13 cellular contexts compared by ENCODE assay signal in the genomic region with DNA sequence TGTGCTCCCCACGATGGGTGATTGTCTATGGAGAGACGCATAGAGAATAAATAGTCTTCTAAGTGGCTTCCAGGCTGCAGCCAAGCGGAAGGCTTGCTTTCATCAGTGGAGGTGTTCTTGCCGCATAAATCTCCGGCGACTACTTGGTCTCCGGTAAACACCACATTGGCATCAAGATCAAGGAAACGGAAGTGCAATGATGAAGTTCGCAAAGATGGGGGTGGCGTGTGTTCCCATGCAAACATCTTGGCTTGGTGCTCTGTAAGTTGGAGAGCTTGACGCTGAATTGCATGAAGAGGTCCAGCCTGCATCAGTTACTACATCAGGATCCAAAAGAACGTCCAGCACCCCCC.
DNase-seq lines count a peak whose midpoint lies in the region; ATAC-seq and TF ChIP-seq lines count a peak whose summit lies in the region.
"Had no signal": no experiment of that assay in that cellular context is flagged by ENCODE, and none has a peak within 500 bp of the region (broad histone marks: within the 10 kb centered on the region; RNA-seq: fewer than 3 reads in every experiment).

No MANE protein-coding gene starts in this region.

- no peaks in the 10 kb centered on the region for H3K9me3 Mint-ChIP-seq in T-cell
- no peaks in the 10 kb centered on the region for H3K9me3 Mint-ChIP-seq in naive thymus-derived CD8-positive, alpha-beta T cell

- DNase-seq in AG04450 (ENCODE audit: low read depth, low spot score): no peak
- DNase-seq in T-cell: peak in 15 of 34 experiments; percentile 3 to 52 (median 14)
- DNase-seq in dermis blood vessel endothelial cell: peak; percentile 58
- peak in 4 of 10 donors; percentile 5 to 46 (median 20) for DNase-seq in naive thymus-derived CD8-positive, alpha-beta T cell
- DNase-seq in COLO829 (ENCODE audit: low spot score): no peak
- no peak for DNase-seq in A673 (ENCODE audit: low spot score)
- no peak for DNase-seq in NCI-H526 treated with DMSO at 0.1 percent for 48 hours (lab: John Stamatoyannopoulos, UW)
- DNase-seq: GDM1; kidney; NCI-H1417 treated with DMSO at 0.1 percent for 48 hours; stimulated activated CD4-positive, alpha-beta T cell treated with anti-CD3 and anti-CD28 coated beads, Interleukin-4, amount 100 ng/mL, for 4 hours had no signal

- peak overlapping the region in 2 of 3 donors; percentile 15 to 53 for H3K4me3 Mint-ChIP-seq in T-cell
- H3K4me3 Mint-ChIP-seq in naive thymus-derived CD8-positive, alpha-beta T cell: peak overlapping the region; percentile 8 to 63 (median 42)

- H3K36me3 ChIP-seq in A673 (ENCODE audit: insufficient read depth, low read length, poor library complexity, severe bottlenecking): no peaks in the 10 kb centered on the region

- POLR2A ChIA-PET in AG04450 (lab: Yijun Ruan, JAX) (interaction anchor here (0.6 to 1.5 kb wide), 4 partner anchors 9 to 220 kb away, joined by 3 to 9 read pairs (median 5); a partner anchor contains a TSS), T-cell (lab: Charles Lee) (no interaction called here), A673 (lab: Charles Lee; ENCODE audit: low non-redundant PET) (interaction anchor here (0.6 kb wide), 1 partner anchor 433 kb away, joined by 6 read pairs; no protein-coding TSS in a partner anchor)
- POLR2A ChIA-PET in naive thymus-derived CD8-positive, alpha-beta T cell (lab: Charles Lee): interaction anchor here (1.3 to 3.4 kb wide), 3 partner anchors 10 to 26 kb away, joined by 3 to 30 read pairs (median 8); no protein-coding TSS in a partner anchor

- no TSS peak for BruUV-seq in A673 (replicated peaks; lab: Mats Ljungman, UMichigan)

- intact Hi-C loops in A673 (cut with micrococcal nuclease; ENCODE audit: unreplicated experiment): no loop called here

- H3K9me3 ChIP-seq in AG04450 (ENCODE audit: control insufficient read depth, insufficient read depth, low read length) (no peaks in the 10 kb centered on the region), A673 (ENCODE audit: low read depth, low read length, poor library complexity, severe bottlenecking) (no peaks in the 10 kb centered on the region)
- H3K9me3 ChIP-seq: testis had no signal

- H3K4me3 ChIP-seq in AG04450 (ENCODE audit: low read depth, low read length) (no peak overlapping the region), A673 (ENCODE audit: low read depth, low read length, poor library complexity, severe bottlenecking) (no peak overlapping the region)
- H3K4me3 ChIP-seq: testis had no signal

- ATAC-seq in T-cell (replicated peaks in 1 of 4) (peak; percentile 56 to 72 (median 68)), HG03521 (IDR thresholded peaks at IDR 0.05; ENCODE audit: unreplicated experiment) (no peak)
- ATAC-seq in naive thymus-derived CD8-positive, alpha-beta T cell: peak; percentile 68 to 70

- peaks cover 26 to 29% (median 29%) of the 10 kb centered on the region in 3 donors for H3K4me1 Mint-ChIP-seq in T-cell
- peaks cover 7 to 30% (median 23%) of the 10 kb centered on the region in 4 donors for H3K4me1 Mint-ChIP-seq in naive thymus-derived CD8-positive, alpha-beta T cell

- H3K27ac ChIP-seq in AG04450 (ENCODE audit: low read depth, low read length) (peak overlapping the region; percentile 53), A673 (ENCODE audit: low read depth, low read length, poor library complexity, severe bottlenecking) (no peak overlapping the region)

- TF ChIP-seq CTCF in AG04450 (IDR thresholded peaks at IDR 0.05; ENCODE audit: low read depth, low read length) (no peak), A673 (conservative IDR thresholded peaks at IDR 0.05; ENCODE audit: low read depth, low read length) (no peak)

- CTCF ChIA-PET in AG04450 (lab: Charles Lee) (no interaction called here), T-cell (lab: Charles Lee) (no interaction called here), A673 (lab: Charles Lee) (no interaction called here)

- no peaks in the 10 kb centered on the region for H3K36me3 Mint-ChIP-seq in T-cell
- H3K36me3 Mint-ChIP-seq in naive thymus-derived CD8-positive, alpha-beta T cell: no peaks in the 10 kb centered on the region

- no peaks in the 10 kb centered on the region for H3K27me3 ChIP-seq in AG04450 (ENCODE audit: control insufficient read depth, insufficient read depth, low read length)
- no peaks in the 10 kb centered on the region for H3K27me3 ChIP-seq in A673 (replicated peaks; ENCODE audit: insufficient read depth, low read depth, low read length, poor library complexity)
- H3K27me3 ChIP-seq: testis had no signal

- H3K27me3 Mint-ChIP-seq in T-cell: no peaks in the 10 kb centered on the region
- H3K27me3 Mint-ChIP-seq in naive thymus-derived CD8-positive, alpha-beta T cell: no peaks in the 10 kb centered on the region

- H3K4me1 ChIP-seq in A673 (ENCODE audit: insufficient read depth, low read length, poor library complexity, severe bottlenecking): no peaks in the 10 kb centered on the region

- peak overlapping the region; percentile 68 to 69 for H3K27ac Mint-ChIP-seq in T-cell
- peak overlapping the region in 8 of 10 donors; percentile 61 to 85 (median 76) for H3K27ac Mint-ChIP-seq in naive thymus-derived CD8-positive, alpha-beta T cell

Comparison
In these comparisons a context has a peak if more than half of its experiments do, and no peak if none do; other contexts are left out.
1. POLR2A ChIA-PET loops: an anchor here in AG04450 (0.6 to 1.5 kb wide), naive thymus-derived CD8-positive, alpha-beta T cell (1.3 to 3.4 kb wide) and A673 (0.6 kb wide); none called in T-cell.